24 cellular contexts compared by ENCODE assay signal in the genomic region with DNA sequence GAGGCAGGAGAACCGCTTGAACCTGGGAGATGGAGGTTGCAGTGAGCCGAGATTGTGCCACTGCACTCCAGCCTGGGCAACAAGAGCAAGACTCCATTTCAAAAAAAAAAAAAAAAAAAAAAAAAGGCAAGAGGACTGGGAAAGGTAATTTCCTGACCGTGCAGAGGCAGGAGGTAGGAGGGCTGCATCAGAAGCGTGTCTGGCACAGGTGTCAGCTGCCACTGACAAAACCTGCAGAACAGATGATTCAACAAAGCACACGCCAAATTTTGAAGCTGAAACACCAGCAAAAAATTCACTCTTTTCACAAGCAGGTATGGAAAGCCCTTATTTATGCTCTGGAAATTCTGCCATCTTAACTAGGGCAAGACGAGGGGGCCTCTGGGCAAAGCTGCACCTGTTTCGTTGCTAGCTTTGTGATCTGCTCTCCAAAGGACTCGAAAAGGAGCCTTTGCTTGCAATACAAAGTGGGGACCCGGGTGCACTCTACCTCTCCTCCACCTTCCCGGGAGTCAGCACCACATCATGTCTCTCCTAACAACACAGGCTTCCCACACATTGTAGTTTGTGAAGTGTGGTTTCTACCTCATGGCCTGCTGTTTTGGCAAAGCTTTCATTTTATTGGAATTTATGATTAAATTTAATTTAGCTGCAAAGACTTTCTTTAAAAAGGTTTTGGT.
"Had no signal": no experiment of that assay in that cellular context is flagged by ENCODE, and none has a peak within 500 bp of the region (broad histone marks: within the 10 kb centered on the region; RNA-seq: fewer than 3 reads in every experiment).

No MANE protein-coding gene starts in this region.

- H3K27me3 Mint-ChIP-seq: activated CD4-positive, alpha-beta memory T cell treated with anti-CD3 and anti-CD28 coated beads for 36 hours; central memory CD8-positive, alpha-beta T cell; memory B cell; stimulated activated naive CD8-positive, alpha-beta T cell treated with anti-CD3 and anti-CD28 coated beads, Interleukin-15, amount 100 ng/mL, for 72 hours had no signal

- H3K9me3 ChIP-seq: colonic mucosa, gastroesophageal sphincter, mucosa of descending colon, suprapubic skin, transverse colon, uterus had no signal

- H3K4me3 Mint-ChIP-seq: activated CD4-positive, alpha-beta memory T cell treated with anti-CD3 and anti-CD28 coated beads for 36 hours; central memory CD8-positive, alpha-beta T cell; memory B cell; nephron progenitor cell; stimulated activated effector memory CD8-positive, alpha-beta T cell treated with anti-CD3 and anti-CD28 coated beads, Interleukin-12 subunit alpha, Interleukin-12 subunit beta, amount 100 ng/mL, for 72 hours; stimulated activated naive CD8-positive, alpha-beta T cell treated with anti-CD3 and anti-CD28 coated beads, Interleukin-15, amount 100 ng/mL, for 72 hours had no signal

- H3K4me1 ChIP-seq: colonic mucosa, parathyroid adenoma, suprapubic skin, transverse colon, uterus had no signal

- H3K27ac ChIP-seq: brain microvascular endothelial cell, colonic mucosa, parathyroid adenoma, skin epidermis, suprapubic skin, transverse colon, uterus had no signal

- ATAC-seq: gastroesophageal sphincter; left cardiac atrium; mucosa of descending colon; right cardiac atrium; stimulated activated effector memory CD8-positive, alpha-beta T cell treated with anti-CD3 and anti-CD28 coated beads, Interleukin-12 subunit alpha, Interleukin-12 subunit beta, amount 100 ng/mL, for 72 hours; stimulated activated naive CD8-positive, alpha-beta T cell treated with anti-CD3 and anti-CD28 coated beads, Interleukin-15, amount 100 ng/mL, for 72 hours had no signal

- H3K27me3 ChIP-seq: brain microvascular endothelial cell, colonic mucosa, gastroesophageal sphincter, suprapubic skin, transverse colon, uterus had no signal

- H3K27ac Mint-ChIP-seq: activated CD4-positive, alpha-beta memory T cell treated with anti-CD3 and anti-CD28 coated beads for 36 hours; stimulated activated effector memory CD8-positive, alpha-beta T cell treated with anti-CD3 and anti-CD28 coated beads, Interleukin-12 subunit alpha, Interleukin-12 subunit beta, amount 100 ng/mL, for 72 hours had no signal

- DNase-seq: activated CD4-positive, alpha-beta memory T cell treated with anti-CD3 and anti-CD28 coated beads for 36 hours; activated CD4-positive, alpha-beta T cell treated with anti-CD3 and anti-CD28 coated beads for 48 hours; activated effector memory CD4-positive, alpha-beta T cell treated with anti-CD3 and anti-CD28 coated beads, Interleukin-2, amount 50 U/mL, for 16 hours; activated naive CD4-positive, alpha-beta T cell treated with anti-CD3 and anti-CD28 coated beads, Interleukin-2, amount 50 U/mL, for 16 hours; aorta; brain microvascular endothelial cell; colonic mucosa; hypothalamus; left cardiac atrium; mucosa of descending colon; nephron progenitor cell; right cardiac atrium; stimulated activated CD4-positive, alpha-beta T cell treated with anti-CD3 and anti-CD28 coated beads, Interleukin-2, amount 100 ng/mL, for 24 hours; stimulated activated naive CD8-positive, alpha-beta T cell treated with anti-CD3 and anti-CD28 coated beads, Interleukin-15, amount 100 ng/mL, for 72 hours; T-helper 2 cell; transverse colon; uterus had no signal

- H3K9me3 Mint-ChIP-seq: activated CD4-positive, alpha-beta memory T cell treated with anti-CD3 and anti-CD28 coated beads for 36 hours; central memory CD8-positive, alpha-beta T cell; memory B cell; nephron progenitor cell; stimulated activated effector memory CD8-positive, alpha-beta T cell treated with anti-CD3 and anti-CD28 coated beads, Interleukin-12 subunit alpha, Interleukin-12 subunit beta, amount 100 ng/mL, for 72 hours; stimulated activated naive CD8-positive, alpha-beta T cell treated with anti-CD3 and anti-CD28 coated beads, Interleukin-15, amount 100 ng/mL, for 72 hours had no signal

- H3K4me3 ChIP-seq: colonic mucosa, gastroesophageal sphincter, mucosa of descending colon, skin epidermis, suprapubic skin, transverse colon, uterus had no signal
